In the genomic region with DNA sequence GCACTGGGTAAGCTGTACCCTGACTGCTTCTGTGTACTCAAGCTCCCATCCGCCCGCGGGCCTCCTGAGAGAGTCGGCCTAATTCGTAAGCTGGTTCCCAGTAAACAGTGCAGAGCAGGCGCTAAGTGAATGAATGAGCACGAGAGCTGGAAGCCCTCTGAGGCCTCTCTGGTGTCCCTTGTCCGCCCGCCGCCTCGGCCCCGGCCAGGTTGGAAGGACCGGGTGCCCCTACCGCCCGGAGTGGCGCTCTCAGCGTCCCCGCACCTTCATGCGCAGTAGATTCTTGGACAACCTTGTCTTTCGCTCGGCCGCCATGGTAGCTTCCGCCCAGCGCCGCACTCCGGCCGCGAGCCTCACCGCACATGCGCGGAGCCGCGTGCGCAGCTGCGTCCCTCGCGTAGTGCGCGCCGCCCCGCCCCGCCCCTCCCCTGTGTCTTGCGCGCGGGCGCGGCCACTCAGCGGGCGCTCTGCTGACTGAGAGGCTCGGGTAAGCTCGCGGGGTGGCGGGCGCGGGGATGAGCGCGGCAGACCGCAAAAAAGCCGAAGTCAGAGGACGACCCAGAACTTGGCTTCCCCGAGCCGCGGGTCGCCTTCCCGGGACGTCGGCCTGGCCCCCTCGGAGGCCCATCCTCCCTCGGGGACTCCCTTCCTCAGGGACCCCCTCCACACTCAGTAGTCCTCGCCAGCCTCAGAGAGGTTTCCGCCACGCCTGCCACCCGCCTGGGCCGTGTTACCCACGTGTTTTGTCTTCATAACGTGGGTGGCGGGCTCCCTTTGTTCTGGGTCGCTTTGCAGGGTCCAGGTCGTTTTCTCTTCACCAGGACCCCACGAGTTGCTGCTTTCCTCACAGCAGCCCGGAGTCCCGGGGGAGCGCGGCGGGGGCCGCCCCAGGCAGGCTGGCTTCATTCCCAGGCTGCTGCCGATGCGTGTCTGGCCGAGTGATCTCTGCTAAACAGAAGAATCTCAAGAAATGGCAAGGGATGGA, we compare ENCODE assay signal across 1 cellular context.
TF ChIP-seq lines count a peak whose summit lies in the region.

A gene with protein sequence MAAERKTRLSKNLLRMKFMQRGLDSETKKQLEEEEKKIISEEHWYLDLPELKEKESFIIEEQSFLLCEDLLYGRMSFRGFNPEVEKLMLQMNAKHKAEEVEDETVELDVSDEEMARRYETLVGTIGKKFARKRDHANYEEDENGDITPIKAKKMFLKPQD (minus strand): TSS at position 364 of the 985 bp plus-strand sequence. CDS start 49 bp downstream, at position 315.

TF ChIP-seq in H1, 55 proteins besides CTCF, POLR2A, EP300 and RAD21:
- TF ChIP-seq JUND (IDR thresholded peaks at IDR 0.05; ENCODE audit: low read length), result no peak
- TF ChIP-seq TEAD4 (IDR thresholded peaks at IDR 0.05; ENCODE audit: low read depth, low read length), result peak; percentile 70; the same call in 1 of the 2 replicates
- TF ChIP-seq TAF1 (IDR thresholded peaks at IDR 0.05; ENCODE audit: low read depth, low read length), result peak; percentile 73
- TF ChIP-seq POLR2AphosphoS5 (IDR thresholded peaks at IDR 0.05; ENCODE audit: low read depth, low read length), result peak; percentile 84
- no peak for TF ChIP-seq CHD1 (IDR thresholded peaks at IDR 0.05; ENCODE audit: low read depth, low read length)
- TF ChIP-seq BCL11A (IDR thresholded peaks at IDR 0.05; ENCODE audit: low read depth in 2 of 2, low read length in 2 of 2), result no peak
- peak; percentile 52; the same call in 1 of the 2 replicates for TF ChIP-seq RBBP5 (IDR thresholded peaks at IDR 0.05; ENCODE audit: borderline replicate concordance, low read depth, low read length)
- peak; percentile 29 for TF ChIP-seq TAF7 (optimal IDR thresholded peaks at IDR 0.05; ENCODE audit: borderline replicate concordance, low read depth, low read length)
- TF ChIP-seq CBX5 (IDR thresholded peaks at IDR 0.05; ENCODE audit: low read depth, low read length), result no peak
- TF ChIP-seq, protein P1, sequence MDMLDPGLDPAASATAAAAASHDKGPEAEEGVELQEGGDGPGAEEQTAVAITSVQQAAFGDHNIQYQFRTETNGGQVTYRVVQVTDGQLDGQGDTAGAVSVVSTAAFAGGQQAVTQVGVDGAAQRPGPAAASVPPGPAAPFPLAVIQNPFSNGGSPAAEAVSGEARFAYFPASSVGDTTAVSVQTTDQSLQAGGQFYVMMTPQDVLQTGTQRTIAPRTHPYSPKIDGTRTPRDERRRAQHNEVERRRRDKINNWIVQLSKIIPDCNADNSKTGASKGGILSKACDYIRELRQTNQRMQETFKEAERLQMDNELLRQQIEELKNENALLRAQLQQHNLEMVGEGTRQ (IDR thresholded peaks at IDR 0.05; ENCODE audit: low read length), result no peak
- TF ChIP-seq SP4 (IDR thresholded peaks at IDR 0.05; ENCODE audit: low read length), result 0 out of 2 replicates have a peak, but pooled peaks have one; percentile 45
- peak; percentile 95 for TF ChIP-seq PHF8 (conservative IDR thresholded peaks at IDR 0.05; ENCODE audit: low read depth, low read length)
- TF ChIP-seq, protein P2, sequence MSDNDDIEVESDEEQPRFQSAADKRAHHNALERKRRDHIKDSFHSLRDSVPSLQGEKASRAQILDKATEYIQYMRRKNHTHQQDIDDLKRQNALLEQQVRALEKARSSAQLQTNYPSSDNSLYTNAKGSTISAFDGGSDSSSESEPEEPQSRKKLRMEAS (IDR thresholded peaks at IDR 0.05), result peak; percentile 89
- TF ChIP-seq RFX5 (IDR thresholded peaks at IDR 0.05; ENCODE audit: borderline replicate concordance, low read depth, low read length), result no peak
- TF ChIP-seq KDM4A (IDR thresholded peaks at IDR 0.05; ENCODE audit: low read depth, low read length, severe bottlenecking), result peak; percentile 91
- TF ChIP-seq, protein P3, sequence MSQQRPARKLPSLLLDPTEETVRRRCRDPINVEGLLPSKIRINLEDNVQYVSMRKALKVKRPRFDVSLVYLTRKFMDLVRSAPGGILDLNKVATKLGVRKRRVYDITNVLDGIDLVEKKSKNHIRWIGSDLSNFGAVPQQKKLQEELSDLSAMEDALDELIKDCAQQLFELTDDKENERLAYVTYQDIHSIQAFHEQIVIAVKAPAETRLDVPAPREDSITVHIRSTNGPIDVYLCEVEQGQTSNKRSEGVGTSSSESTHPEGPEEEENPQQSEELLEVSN (IDR thresholded peaks at IDR 0.05), result peak; percentile 96
- TF ChIP-seq NRF1 (IDR thresholded peaks at IDR 0.05; ENCODE audit: low read depth, low read length), result peak; percentile 67
- TF ChIP-seq ASH2L (IDR thresholded peaks at IDR 0.05; ENCODE audit: low read length), result peak; percentile 78
- TF ChIP-seq RNF2 (IDR thresholded peaks at IDR 0.05; ENCODE audit: borderline replicate concordance, low read depth, low read length, missing control alignments, poor library complexity, severe bottlenecking), result peak; percentile 62
- no peak for TF ChIP-seq ZNF274 (IDR thresholded peaks at IDR 0.05; ENCODE audit: borderline replicate concordance, extremely low read depth, low read length)
- TF ChIP-seq FOSL1 (IDR thresholded peaks at IDR 0.05; ENCODE audit: insufficient read depth, low read depth, low read length), result peak; percentile 29; the same call in 1 of the 2 replicates
- peak; percentile 81; the same call in 1 of the 2 replicates for TF ChIP-seq YY1 (IDR thresholded peaks at IDR 0.05; ENCODE audit: low read depth, low read length)
- no peak for TF ChIP-seq GTF2F1 (IDR thresholded peaks at IDR 0.05; ENCODE audit: borderline replicate concordance, low read depth, low read length)
- TF ChIP-seq BACH1 (IDR thresholded peaks at IDR 0.05; ENCODE audit: low read length), result no peak
- 0 out of 4 replicates have a peak, but pooled peaks of 1 of the 2 experiments have one; percentile 52 for TF ChIP-seq SIN3A (conservative IDR thresholded peaks at IDR 0.05 in 1 of 2, IDR thresholded peaks at IDR 0.05 in 1 of 2; ENCODE audit: low read depth in 1 of 2, low read length in 2 of 2)
- TF ChIP-seq TBP (IDR thresholded peaks at IDR 0.05; ENCODE audit: low read depth, low read length), result peak; percentile 48; the same call in 1 of the 2 replicates
